In genomic region chr22:42172385-42173172, GRCh38 we compare ENCODE assay signal across 12 cellular contexts. TPM values are rescaled to one million over a fixed set of nuclear protein-coding genes. Genes with fewer than 3 reads are reported as not detected.
DNase-seq lines count a peak whose midpoint lies in the region; ATAC-seq, FAIRE-seq and TF ChIP-seq lines count a peak whose summit lies in the region.
"Had no signal": no experiment of that assay in that cellular context is flagged by ENCODE, and none has a peak within 500 bp of the region (broad histone marks: within the 10 kb centered on the region; RNA-seq: fewer than 3 reads in every experiment).

No MANE protein-coding gene starts in this region.

- DNase-seq in NCI-H82 (lab: John Stamatoyannopoulos, UW) = peak; percentile 12
- no peak for DNase-seq in NCI-H82 treated with DMSO at 0.1 percent for 48 hours (lab: John Stamatoyannopoulos, UW; ENCODE audit: unreplicated experiment)
- DNase-seq in fibroblast of lung (ENCODE audit: low read depth in 2 of 2) = peak; percentile 37 to 47
- DNase-seq in small intestine = peak; percentile 80
- DNase-seq in hypothalamus (lab: John Stamatoyannopoulos, UW) = no peak
- DNase-seq in pancreas = no peak
- DNase-seq: ACHN; activated T-cell treated with anti-CD3 and anti-CD28 coated beads, Interleukin-2, amount 50 U/mL, for 4 hours; effector memory CD4-positive, alpha-beta T cell had no signal

- H3K4me3 ChIP-seq in OCI-LY1 (ENCODE audit: low read depth, low read length, poor library complexity, severe bottlenecking) = no peak overlapping the region
- H3K4me3 ChIP-seq in fibroblast of lung (replicated peaks in 1 of 4; ENCODE audit: control extremely low read depth in 1 of 4, insufficient read depth in 1 of 4, low read depth in 3 of 4, low read length in 4 of 4) = no peak overlapping the region
- no peak overlapping the region for H3K4me3 ChIP-seq in small intestine (ENCODE audit: low read depth in 1 of 2, low read length in 2 of 2)
- H3K4me3 ChIP-seq in pancreas = no peak overlapping the region

- H4K20me1 ChIP-seq in OCI-LY1 (ENCODE audit: insufficient read depth, low read length) (no peaks in the 10 kb centered on the region), fibroblast of lung (ENCODE audit: control insufficient read depth, extremely low read depth, insufficient read depth, low read length) (no peaks in the 10 kb centered on the region)

- H2AFZ ChIP-seq in OCI-LY1 (ENCODE audit: low read length) = no peak overlapping the region
- H2AFZ ChIP-seq in fibroblast of lung (ENCODE audit: low read length) = no peak overlapping the region

- TF ChIP-seq CTCF in OCI-LY1 (IDR thresholded peaks at IDR 0.05; ENCODE audit: low read length) (no peak), fibroblast of lung (conservative IDR thresholded peaks at IDR 0.05 in 1 of 2, IDR thresholded peaks at IDR 0.05 in 1 of 2; ENCODE audit: low read depth in 1 of 2, low read length in 2 of 2) (no peak), pancreas (IDR thresholded peaks at IDR 0.05) (no peak)

- no peaks in the 10 kb centered on the region for H3K9me3 ChIP-seq in OCI-LY1 (ENCODE audit: low read length)
- no peaks in the 10 kb centered on the region for H3K9me3 ChIP-seq in fibroblast of lung (ENCODE audit: control insufficient read depth, insufficient read depth, low read depth, low read length)
- no peaks in the 10 kb centered on the region for H3K9me3 ChIP-seq in small intestine (ENCODE audit: control insufficient read depth, low read depth)
- no peaks in the 10 kb centered on the region for H3K9me3 ChIP-seq in pancreas

- FAIRE-seq in small intestine (lab: Jason Lieb, UNC) (no peak), pancreas (lab: Jason Lieb, UNC) (no peak)
- FAIRE-seq: H1 had no signal

- H3F3A ChIP-seq in OCI-LY1 (ENCODE audit: insufficient read depth, low read length) = no peaks in the 10 kb centered on the region

- H3K4me1 ChIP-seq in OCI-LY1 (ENCODE audit: insufficient read depth, low read length, severe bottlenecking) (peaks cover 4% of the 10 kb centered on the region), fibroblast of lung (ENCODE audit: control insufficient read depth, extremely low read depth, insufficient read depth, low read length) (peaks cover 7% of the 10 kb centered on the region), small intestine (ENCODE audit: control insufficient read depth in 2 of 2, insufficient read depth in 1 of 2, low read depth in 1 of 2, low read length in 1 of 2) (peaks cover 8 to 21% of the 10 kb centered on the region in 2 donors), pancreas (peaks cover 0 to 3% (median 0%) of the 10 kb centered on the region in 3 donors)

- no peak overlapping the region for H3K9ac ChIP-seq in OCI-LY1 (ENCODE audit: low read length)
- H3K9ac ChIP-seq in fibroblast of lung (ENCODE audit: insufficient read depth, low read length) = no peak overlapping the region

- ATAC-seq in pancreas = no peak
- ATAC-seq in esophagus mucosa = no peak
- ATAC-seq: activated T-cell treated with anti-CD3 and anti-CD28 coated beads, Interleukin-2, amount 50 U/mL, for 4 hours had no signal

- intact Hi-C loops in pancreas (cut with DNase I) = no loop called here

- WGBS in small intestine, 3 donors = 32 to 40% (median 39%) methylated on average over 7 of the region's 7 CpGs
- WGBS in pancreas, 2 donors = 62 to 78% methylated on average over 7 of the region's 7 CpGs

- H3K27ac ChIP-seq in OCI-LY1 (ENCODE audit: low read depth, low read length, poor library complexity, severe bottlenecking) (peak overlapping the region; percentile 26), fibroblast of lung (ENCODE audit: insufficient read depth, low read length) (no peak overlapping the region), small intestine (ENCODE audit: low read depth in 1 of 2, low read length in 1 of 2) (peak overlapping the region; percentile 42 to 74), pancreas (no peak overlapping the region)

- H3K4me2 ChIP-seq in OCI-LY1 (ENCODE audit: low read length) = no peak overlapping the region
- no peak overlapping the region for H3K4me2 ChIP-seq in fibroblast of lung (ENCODE audit: extremely low read depth, insufficient read depth, low read length)

- no peaks in the 10 kb centered on the region for H3K9me2 ChIP-seq in OCI-LY1 (ENCODE audit: low read depth, low read length)

- H3K79me2 ChIP-seq in OCI-LY1 (ENCODE audit: insufficient read depth, low read length) (no peaks in the 10 kb centered on the region), fibroblast of lung (ENCODE audit: control insufficient read depth, insufficient read depth, low read length) (no peaks in the 10 kb centered on the region)

- H3K36me3 ChIP-seq in OCI-LY1 (ENCODE audit: insufficient read depth, low read length) (peaks cover 15% of the 10 kb centered on the region; the same call in 1 of the 2 replicates), fibroblast of lung (ENCODE audit: control insufficient read depth, insufficient read depth, low read length) (no peaks in the 10 kb centered on the region), small intestine (ENCODE audit: control insufficient read depth in 2 of 2, insufficient read depth in 2 of 2, low read length in 2 of 2) (no peaks in the 10 kb centered on the region), pancreas (no peaks in the 10 kb centered on the region)

- H3K27me3 ChIP-seq in OCI-LY1 (ENCODE audit: insufficient read depth, low read length) = no peaks in the 10 kb centered on the region
- no peaks in the 10 kb centered on the region for H3K27me3 ChIP-seq in fibroblast of lung (ENCODE audit: control insufficient read depth, insufficient read depth, low read length)
- no peaks in the 10 kb centered on the region for H3K27me3 ChIP-seq in small intestine (ENCODE audit: control insufficient read depth in 2 of 2, insufficient read depth in 2 of 2, low read length in 2 of 2)
- H3K27me3 ChIP-seq in pancreas = no peaks in the 10 kb centered on the region

RNA-seq across cellular contexts. Expression of gene CYP2D6, which starts 42.0 kb away (rescaled TPM):
- 0.26 and 0.33 TPM in 2 replicates for total RNA-seq in fibroblast of lung
- polyA plus RNA-seq in fibroblast of lung = 0.06 and 0.09 TPM in 2 replicates
- 0.12 and 0.20 TPM in 2 replicates for polyA plus RNA-seq in fibroblast of lung (2012)
- not detected in 2 replicates for polyA minus RNA-seq in fibroblast of lung (ENCODE audit: low replicate concordance)
- polyA plus RNA-seq in small intestine = 100 to 1,000 TPM in 1 of 3 donors, 10 to 100 TPM in 1, 1 to 10 TPM in 1; 5.8 to 172 (median 38.1) TPM
- total RNA-seq in pancreas = 1 to 10 TPM in 1 of 6 donors, under 1 TPM in 5; 0.35 to 1.5 (median 0.49) TPM
- 1 to 10 TPM; 3.5 to 7.3 TPM for polyA plus RNA-seq in pancreas
- 1.1 TPM for total RNA-seq in esophagus mucosa

Comparison
In these comparisons a context has a peak if more than half of its experiments do, and no peak if none do; other contexts are left out.
1. DNase-seq: peak in NCI-H82 (single experiment), fibroblast of lung (2 of 2) and small intestine (single experiment); none in NCI-H82 treated with DMSO at 0.1 percent for 48 hours (single experiment), hypothalamus (0 of 51) and pancreas (0 of 6).
2. H3K27ac ChIP-seq: peak in OCI-LY1 (single experiment) and small intestine (2 of 2); none in fibroblast of lung (single experiment) and pancreas (0 of 4).